14 cellular contexts compared by ENCODE assay signal in the genomic region with DNA sequence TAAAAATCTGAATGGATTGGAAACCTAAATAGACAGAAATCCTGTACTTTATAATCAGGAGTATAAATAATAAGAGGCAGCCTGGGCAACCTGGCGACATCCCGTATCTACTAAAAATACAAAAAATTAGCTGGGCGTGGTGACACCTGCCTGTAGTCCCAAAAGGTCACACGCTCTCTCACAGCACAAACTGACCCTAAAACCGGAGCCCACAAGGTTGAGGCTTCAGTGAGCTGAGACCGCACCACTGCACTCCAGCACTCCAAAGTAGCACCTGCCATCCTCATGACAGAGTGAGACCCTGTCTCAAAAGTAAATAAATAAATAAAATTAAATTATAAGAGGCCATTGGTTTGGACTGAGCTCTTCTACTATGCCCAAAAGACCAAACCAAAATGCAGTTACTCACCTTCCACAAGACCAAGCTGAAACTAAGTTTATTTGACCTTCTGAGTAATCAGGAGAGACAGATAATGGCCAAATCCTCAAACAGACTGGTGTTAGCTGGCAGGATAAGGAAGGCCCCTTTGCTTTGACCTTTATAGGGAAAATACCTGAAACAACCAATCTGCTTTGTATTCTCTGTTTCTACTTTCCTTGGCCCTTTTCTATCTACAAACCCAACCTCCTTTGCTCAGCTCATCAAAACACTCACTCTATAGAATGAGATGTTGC. TPM values are rescaled to one million over a fixed set of nuclear protein-coding genes. Genes with fewer than 3 reads are reported as not detected.
DNase-seq lines count a peak whose midpoint lies in the region; ATAC-seq and TF ChIP-seq lines count a peak whose summit lies in the region.
"Had no signal": no experiment of that assay in that cellular context is flagged by ENCODE, and none has a peak within 500 bp of the region (broad histone marks: within the 10 kb centered on the region; RNA-seq: fewer than 3 reads in every experiment).

No MANE protein-coding gene starts in this region.

- no peak for TF ChIP-seq POLR2A in transverse colon (IDR thresholded peaks at IDR 0.05)

- H3K4me1 Mint-ChIP-seq in CD4-positive, alpha-beta T cell (ENCODE audit: low read depth) = peaks cover 16% of the 10 kb centered on the region
- peaks cover 56% of the 10 kb centered on the region for H3K4me1 Mint-ChIP-seq in activated B cell treated with CpG ODN at 0.5 μM for 24 hours

- no peaks in the 10 kb centered on the region for H3K27me3 Mint-ChIP-seq in CD4-positive, alpha-beta T cell
- no peaks in the 10 kb centered on the region for H3K27me3 Mint-ChIP-seq in activated B cell treated with CpG ODN at 0.5 μM for 24 hours

- no peaks in the 10 kb centered on the region for H3K36me3 ChIP-seq in transverse colon
- H3K36me3 ChIP-seq: right lobe of liver had no signal

- no peak for TF ChIP-seq CTCF in CD4-positive, alpha-beta T cell (IDR thresholded peaks at IDR 0.05)
- no peak for TF ChIP-seq CTCF in activated B cell treated with CpG ODN at 0.5 μM for 24 hours (IDR thresholded peaks at IDR 0.05)
- TF ChIP-seq CTCF in transverse colon (IDR thresholded peaks at IDR 0.05) = no peak

- H3K4me1 ChIP-seq in transverse colon = peaks cover 0 to 5% (median 4%) of the 10 kb centered on the region in 4 donors

- in situ Hi-C loops in transverse colon (cut with MboI; ENCODE audit: low pct_ligation_motif_present in 1 of 4, low pct_unique_long_range_greater_than_20kb in 1 of 4, low sequenced_read_pairs in 3 of 4) = loop anchor here in 1 of 4 donors (25.0 kb wide), 1 partner anchor 169 kb away; no protein-coding TSS in a partner anchor

- H3K27me3 ChIP-seq in CD4-positive, alpha-beta T cell (ENCODE audit: control insufficient read depth, insufficient read depth, low read length) = no peaks in the 10 kb centered on the region
- no peaks in the 10 kb centered on the region for H3K27me3 ChIP-seq in transverse colon
- H3K27me3 ChIP-seq: right lobe of liver had no signal

- H3K4me3 Mint-ChIP-seq in CD4-positive, alpha-beta T cell = no peak overlapping the region
- H3K4me3 Mint-ChIP-seq in activated B cell treated with CpG ODN at 0.5 μM for 24 hours = peak overlapping the region; percentile 78

- no peak overlapping the region for H3K4me3 ChIP-seq in transverse colon
- H3K4me3 ChIP-seq: right lobe of liver had no signal

- CTCF ChIA-PET in CD4-positive, alpha-beta T cell (lab: Charles Lee) = interaction anchor here (0.9 kb wide), 1 partner anchor 107 kb away, joined by 3 read pairs; no protein-coding TSS in a partner anchor
- CTCF ChIA-PET in activated B cell treated with CpG ODN at 0.5 μM for 24 hours (lab: Charles Lee) = interaction anchor here (0.6 to 2.1 kb wide), 4 partner anchors 59 to 167 kb away, joined by 3 to 10 read pairs (median 4); a partner anchor contains a TSS

- no peaks in the 10 kb centered on the region for H3K9me3 Mint-ChIP-seq in CD4-positive, alpha-beta T cell
- no peaks in the 10 kb centered on the region for H3K9me3 Mint-ChIP-seq in activated B cell treated with CpG ODN at 0.5 μM for 24 hours

- H3K9me3 ChIP-seq in CD4-positive, alpha-beta T cell (ENCODE audit: control insufficient read depth, low read length) = no peaks in the 10 kb centered on the region
- no peaks in the 10 kb centered on the region for H3K9me3 ChIP-seq in transverse colon
- H3K9me3 ChIP-seq: right lobe of liver had no signal

- POLR2A ChIA-PET in CD4-positive, alpha-beta T cell (lab: Charles Lee) = no interaction called here
- POLR2A ChIA-PET in activated B cell treated with CpG ODN at 0.5 μM for 24 hours (lab: Charles Lee) = interaction anchor here (0.6 to 7.3 kb wide), 14 partner anchors 30 to 166 kb away, joined by 3 to 80 read pairs (median 7); a partner anchor contains a TSS

- peak overlapping the region; percentile 25 for H3K27ac Mint-ChIP-seq in CD4-positive, alpha-beta T cell
- peak overlapping the region; percentile 82 for H3K27ac Mint-ChIP-seq in activated B cell treated with CpG ODN at 0.5 μM for 24 hours

- DNase-seq in CD4-positive, alpha-beta T cell = no peak
- DNase-seq in activated B cell treated with CpG ODN at 0.5 μM for 24 hours (no peak), NCI-H526 (lab: John Stamatoyannopoulos, UW) (no peak), left lobe of liver (ENCODE audit: low spot score) (no peak), transverse colon (no peak)
- DNase-seq: AML-193; central memory CD4-positive, alpha-beta T cell; GOT3; NCI-H1092; right lobe of liver; T-helper 9 cell had no signal

- TF ChIP-seq EP300 in transverse colon (IDR thresholded peaks at IDR 0.05; ENCODE audit: low read depth) = no peak

- ATAC-seq in CD4-positive, alpha-beta T cell (ENCODE audit: poor library complexity) = no peak
- ATAC-seq in GM18907 (IDR thresholded peaks at IDR 0.05; ENCODE audit: unreplicated experiment) (peak; percentile 26), HG02798 (IDR thresholded peaks at IDR 0.05; ENCODE audit: poor library complexity, unreplicated experiment) (peak; percentile 33), activated B cell treated with CpG ODN at 0.5 μM for 24 hours (ENCODE audit: low read depth) (peak; percentile 16), left lobe of liver (no peak), HG02973 (IDR thresholded peaks at IDR 0.05; ENCODE audit: unreplicated experiment) (no peak)

- H3K27ac ChIP-seq in CD4-positive, alpha-beta T cell (ENCODE audit: low read depth, low read length) = no peak overlapping the region
- H3K27ac ChIP-seq in transverse colon = no peak overlapping the region
- H3K27ac ChIP-seq: right lobe of liver had no signal

- 72 to 81% methylated on average over 3 to 6 of the region's 6 CpGs for WGBS in transverse colon (ENCODE audit: low coverage in 1 of 2), 2 donors

- intact Hi-C loops in CD4-positive, alpha-beta T cell (cut with DNase I, micrococcal nuclease) = loop anchor here (2.0 to 5.0 kb wide), 4 partner anchors 58 to 154 kb away; a partner anchor contains a TSS
- intact Hi-C loops in activated B cell treated with CpG ODN at 0.5 μM for 24 hours (cut with micrococcal nuclease) (no loop called here), transverse colon (cut with DNase I; ENCODE audit: low total_unique reads) (no loop called here)

- H3K36me3 Mint-ChIP-seq in CD4-positive, alpha-beta T cell (ENCODE audit: low read depth) = peaks cover 6% of the 10 kb centered on the region
- no peaks in the 10 kb centered on the region for H3K36me3 Mint-ChIP-seq in activated B cell treated with CpG ODN at 0.5 μM for 24 hours (ENCODE audit: low read depth)

RNA-seq across cellular contexts. Expression of a gene that starts 3.2 kb away (rescaled TPM):
- 10 to 100 TPM; 32.7 to 34.1 TPM for total RNA-seq in CD4-positive, alpha-beta T cell
- total RNA-seq in activated B cell treated with CpG ODN at 0.5 μM for 24 hours = 61.1 and 63.5 TPM in 2 replicates
- total RNA-seq in left lobe of liver = 24.9 TPM
- 10 to 100 TPM; 42.6 to 63.2 (median 60.8) TPM for total RNA-seq in transverse colon

RNA-seq across cellular contexts. Expression of a gene that starts 59.3 kb away (rescaled TPM):
- total RNA-seq in CD4-positive, alpha-beta T cell = 10 to 100 TPM; 13.1 to 13.4 TPM
- 22.2 and 23.4 TPM in 2 replicates for total RNA-seq in activated B cell treated with CpG ODN at 0.5 μM for 24 hours
- 6.0 TPM for total RNA-seq in left lobe of liver
- total RNA-seq in transverse colon = 10 to 100 TPM in 2 of 4 donors, 1 to 10 TPM in 2; 6.7 to 15.4 (median 11.0) TPM

Comparison
In these comparisons a context has a peak if more than half of its experiments do, and no peak if none do; other contexts are left out.
1. ATAC-seq: peak in GM18907 (single experiment), HG02798 (single experiment) and activated B cell treated with CpG ODN at 0.5 μM for 24 hours (single experiment); none in CD4-positive, alpha-beta T cell (single experiment), left lobe of liver (single experiment) and HG02973 (single experiment).
2. intact Hi-C loops: an anchor here in CD4-positive, alpha-beta T cell (2.0 to 5.0 kb wide); none called in activated B cell treated with CpG ODN at 0.5 μM for 24 hours and transverse colon.